16 cellular contexts compared by ENCODE assay signal in the genomic region with DNA sequence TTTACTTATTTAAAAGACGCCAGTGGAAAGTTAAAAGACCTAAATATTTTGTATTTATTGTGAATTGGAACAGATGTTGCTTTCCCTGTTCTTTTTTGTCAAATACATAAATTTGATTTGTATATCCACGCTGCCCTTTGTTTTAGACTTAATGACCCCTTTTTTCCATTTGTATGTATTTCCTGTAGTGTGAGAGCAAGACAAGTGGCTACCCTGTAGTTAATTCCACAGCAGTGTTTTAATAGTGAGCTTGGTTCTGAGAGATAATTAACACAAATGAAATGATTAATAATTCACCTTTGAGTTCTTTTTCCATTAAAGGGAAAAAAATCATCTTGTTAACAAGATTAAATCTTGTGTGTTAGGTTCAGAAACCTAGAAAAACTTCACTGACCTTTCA. TPM values are rescaled to one million over a fixed set of nuclear protein-coding genes. Genes with fewer than 3 reads are reported as not detected.
A peak's percentile ranks its signal among the peaks of the same experiment; 100 is the strongest.
DNase-seq lines count a peak whose midpoint lies in the region; ATAC-seq and TF ChIP-seq lines count a peak whose summit lies in the region.
"Had no signal": no experiment of that assay in that cellular context is flagged by ENCODE, and none has a peak within 500 bp of the region (broad histone marks: within the 10 kb centered on the region; RNA-seq: fewer than 3 reads in every experiment).

No MANE protein-coding gene starts in this region.

- H3K36me3 Mint-ChIP-seq in GM23338 (ENCODE audit: low read depth), result no peaks in the 10 kb centered on the region
- H3K36me3 Mint-ChIP-seq in WTC11, result no peaks in the 10 kb centered on the region
- H3K36me3 Mint-ChIP-seq in endothelial cell (ENCODE audit: low read depth, unreplicated experiment), result peaks cover 3% of the 10 kb centered on the region
- H3K36me3 Mint-ChIP-seq: CD8-positive, alpha-beta T cell had no signal

- H3K27me3 ChIP-seq in GM23338 (ENCODE audit: insufficient read depth) (no peaks in the 10 kb centered on the region), gastrocnemius medialis (no peaks in the 10 kb centered on the region)
- H3K27me3 ChIP-seq: BE2C had no signal

- H3K4me1 ChIP-seq in GM23338 (ENCODE audit: insufficient read depth) (peaks cover 39% of the 10 kb centered on the region), gastrocnemius medialis (peaks cover 8 to 20% of the 10 kb centered on the region in 2 donors)
- H3K4me1 ChIP-seq: BE2C had no signal

- no peaks in the 10 kb centered on the region for H3K9me2 ChIP-seq in GM23338 (ENCODE audit: insufficient read depth)

- no peak for TF ChIP-seq POLR2A in gastrocnemius medialis (IDR thresholded peaks at IDR 0.05)

- CTCF ChIA-PET in WTC11 (lab: Charles Lee), result interaction anchor here (1.0 to 1.6 kb wide), 2 partner anchors 25 to 47 kb away, joined by 3 to 7 read pairs; no protein-coding TSS in a partner anchor

- H3K27ac Mint-ChIP-seq in GM23338, result peak overlapping the region; percentile 39; the same call in 1 of the 2 replicates
- H3K27ac Mint-ChIP-seq in WTC11, result no peak overlapping the region
- H3K27ac Mint-ChIP-seq in endothelial cell (ENCODE audit: unreplicated experiment), result peak overlapping the region; percentile 49
- H3K27ac Mint-ChIP-seq: CD8-positive, alpha-beta T cell had no signal

- H3K36me3 ChIP-seq in GM23338 (ENCODE audit: insufficient read depth) (no peaks in the 10 kb centered on the region), gastrocnemius medialis (no peaks in the 10 kb centered on the region)
- H3K36me3 ChIP-seq: BE2C, HAP-1 had no signal

- H3K27me3 Mint-ChIP-seq in GM23338 (ENCODE audit: insufficient read depth, low read depth, poor library complexity) (no peaks in the 10 kb centered on the region), WTC11 (ENCODE audit: low read depth) (peaks cover 10% of the 10 kb centered on the region; the same call in 1 of the 2 replicates), endothelial cell (ENCODE audit: unreplicated experiment) (peaks cover under 1% of the 10 kb centered on the region)

- peaks cover 35% of the 10 kb centered on the region for H3K4me1 Mint-ChIP-seq in GM23338
- H3K4me1 Mint-ChIP-seq in WTC11, result peaks cover 44% of the 10 kb centered on the region
- peaks cover 50% of the 10 kb centered on the region for H3K4me1 Mint-ChIP-seq in endothelial cell (ENCODE audit: unreplicated experiment)

- intact Hi-C loops in gastrocnemius medialis (cut with DNase I; ENCODE audit: low total_unique reads) (no loop called here), sciatic nerve (cut with DNase I) (loop anchor here (5.0 kb wide), 1 partner anchor 1945 kb away; no protein-coding TSS in a partner anchor)

- no peak overlapping the region for H2AFZ ChIP-seq in GM23338

- TF ChIP-seq CTCF in GM23338 (conservative IDR thresholded peaks at IDR 0.05; ENCODE audit: low read depth in 2 of 2), result no peak
- no peak for TF ChIP-seq CTCF in WTC11 (IDR thresholded peaks at IDR 0.05)
- no peak for TF ChIP-seq CTCF in endothelial cell (IDR thresholded peaks at IDR 0.05; ENCODE audit: unreplicated experiment)
- TF ChIP-seq CTCF in gastrocnemius medialis (IDR thresholded peaks at IDR 0.05 in 4 of 5, conservative IDR thresholded peaks at IDR 0.05 in 1 of 5), result no peak

- in situ Hi-C loops in gastrocnemius medialis (cut with MboI; ENCODE audit: low sequenced_read_pairs in 4 of 4), result no loop called here

- peak overlapping the region; percentile 47 for H3K4me2 ChIP-seq in GM23338

- DNase-seq in GM23338 (ENCODE audit: low spot score), result no peak
- DNase-seq in WTC11 (ENCODE audit: low spot score), result no peak
- DNase-seq in endothelial cell (ENCODE audit: low spot score), result no peak
- DNase-seq in gastrocnemius medialis, result no peak
- no peak for DNase-seq in NCI-H2171 (lab: John Stamatoyannopoulos, UW)
- DNase-seq in GDM1 (lab: John Stamatoyannopoulos, UW), result no peak
- no peak for DNase-seq in sciatic nerve (ENCODE audit: low spot score)
- no peak for DNase-seq in activated CD4-positive, alpha-beta T cell treated with anti-CD3 and anti-CD28 coated beads, Interleukin-2, amount 50 U/mL, for 4 hours
- DNase-seq: BE2C; CD8-positive, alpha-beta T cell; COR-L47; DMS153; DMS79 treated with DMSO at 0.1 percent for 48 hours; EL had no signal

- H3K4me3 Mint-ChIP-seq in GM23338, result peak overlapping the region; percentile 7; the same call in 1 of the 3 replicates
- H3K4me3 Mint-ChIP-seq in WTC11, result no peak overlapping the region
- H3K4me3 Mint-ChIP-seq in endothelial cell (ENCODE audit: unreplicated experiment), result no peak overlapping the region
- H3K4me3 Mint-ChIP-seq: CD8-positive, alpha-beta T cell had no signal

- ATAC-seq in GM23338, result no peak
- ATAC-seq in WTC11, result 0 out of 2 replicates have a peak, but pooled peaks have one; percentile 21
- no peak for ATAC-seq in gastrocnemius medialis
- no peak for ATAC-seq in sciatic nerve
- ATAC-seq: CD8-positive, alpha-beta T cell had no signal

- peaks cover 10% of the 10 kb centered on the region; the same call in 1 of the 2 replicates for H4K20me1 ChIP-seq in GM23338 (replicated peaks; ENCODE audit: insufficient read depth)

- H3K27ac ChIP-seq in GM23338 (ENCODE audit: low read depth), result no peak overlapping the region
- H3K27ac ChIP-seq in gastrocnemius medialis, result peak overlapping the region in 3 of 4 donors; percentile 10 to 31 (median 30)
- H3K27ac ChIP-seq: C4-2B had no signal

- no peaks in the 10 kb centered on the region for H3K9me3 ChIP-seq in gastrocnemius medialis
- H3K9me3 ChIP-seq: BE2C, HAP-1 had no signal

- H3K79me2 ChIP-seq in GM23338 (replicated peaks; ENCODE audit: insufficient read depth), result peaks cover 21% of the 10 kb centered on the region

- H3F3A ChIP-seq in GM23338 (replicated peaks; ENCODE audit: low read depth), result no peaks in the 10 kb centered on the region

- H3K4me3 ChIP-seq in GM23338 (peak overlapping the region; percentile 26), gastrocnemius medialis (no peak overlapping the region)
- H3K4me3 ChIP-seq: HAP-1 had no signal

- no peaks in the 10 kb centered on the region; the same call in 2 of the 3 replicates for H3K9me3 Mint-ChIP-seq in GM23338
- no peaks in the 10 kb centered on the region for H3K9me3 Mint-ChIP-seq in WTC11
- no peaks in the 10 kb centered on the region for H3K9me3 Mint-ChIP-seq in endothelial cell (ENCODE audit: unreplicated experiment)
- H3K9me3 Mint-ChIP-seq: CD8-positive, alpha-beta T cell had no signal

- POLR2A ChIA-PET in WTC11 (lab: Charles Lee), result no interaction called here

TF ChIP-seq in GM23338, 12 proteins besides CTCF, POLR2A, EP300 and RAD21 (continues in another document):
- TF ChIP-seq, protein P1, sequence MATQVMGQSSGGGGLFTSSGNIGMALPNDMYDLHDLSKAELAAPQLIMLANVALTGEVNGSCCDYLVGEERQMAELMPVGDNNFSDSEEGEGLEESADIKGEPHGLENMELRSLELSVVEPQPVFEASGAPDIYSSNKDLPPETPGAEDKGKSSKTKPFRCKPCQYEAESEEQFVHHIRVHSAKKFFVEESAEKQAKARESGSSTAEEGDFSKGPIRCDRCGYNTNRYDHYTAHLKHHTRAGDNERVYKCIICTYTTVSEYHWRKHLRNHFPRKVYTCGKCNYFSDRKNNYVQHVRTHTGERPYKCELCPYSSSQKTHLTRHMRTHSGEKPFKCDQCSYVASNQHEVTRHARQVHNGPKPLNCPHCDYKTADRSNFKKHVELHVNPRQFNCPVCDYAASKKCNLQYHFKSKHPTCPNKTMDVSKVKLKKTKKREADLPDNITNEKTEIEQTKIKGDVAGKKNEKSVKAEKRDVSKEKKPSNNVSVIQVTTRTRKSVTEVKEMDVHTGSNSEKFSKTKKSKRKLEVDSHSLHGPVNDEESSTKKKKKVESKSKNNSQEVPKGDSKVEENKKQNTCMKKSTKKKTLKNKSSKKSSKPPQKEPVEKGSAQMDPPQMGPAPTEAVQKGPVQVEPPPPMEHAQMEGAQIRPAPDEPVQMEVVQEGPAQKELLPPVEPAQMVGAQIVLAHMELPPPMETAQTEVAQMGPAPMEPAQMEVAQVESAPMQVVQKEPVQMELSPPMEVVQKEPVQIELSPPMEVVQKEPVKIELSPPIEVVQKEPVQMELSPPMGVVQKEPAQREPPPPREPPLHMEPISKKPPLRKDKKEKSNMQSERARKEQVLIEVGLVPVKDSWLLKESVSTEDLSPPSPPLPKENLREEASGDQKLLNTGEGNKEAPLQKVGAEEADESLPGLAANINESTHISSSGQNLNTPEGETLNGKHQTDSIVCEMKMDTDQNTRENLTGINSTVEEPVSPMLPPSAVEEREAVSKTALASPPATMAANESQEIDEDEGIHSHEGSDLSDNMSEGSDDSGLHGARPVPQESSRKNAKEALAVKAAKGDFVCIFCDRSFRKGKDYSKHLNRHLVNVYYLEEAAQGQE (IDR thresholded peaks at IDR 0.05; ENCODE audit: unreplicated experiment), result no peak

TF ChIP-seq in WTC11, 78 proteins besides CTCF, POLR2A, EP300 and RAD21 (continues in another document):
- TF ChIP-seq TEAD4 (CRISPR knock-in tag; IDR thresholded peaks at IDR 0.05) (no peak), JAZF1 (CRISPR knock-in tag; IDR thresholded peaks at IDR 0.05) (no peak)

RNA-seq across cellular contexts. Expression of a gene that starts 16.6 kb away (rescaled TPM):
- 23.8 and 24.5 TPM in 2 replicates for total RNA-seq in GM23338 (2014; rRNA removed; shearing (Covaris generic))
- polyA plus RNA-seq in GM23338 (2016; fragmentation: Nextera tagmentation; extraction: Ambion mirVana), result 7.5 and 8.4 TPM in 2 replicates
- total RNA-seq in WTC11 (2021) (13.8 to 16.5 TPM (median 15.5 TPM) in 3 replicates), endothelial cell (ENCODE audit: unreplicated experiment) (7.0 TPM), gastrocnemius medialis (10 to 100 TPM in 1 of 4 donors, 1 to 10 TPM in 3; 8.0 to 15.7 (median 9.1) TPM), sciatic nerve (35.9 TPM)
